1 cellular context compared by ENCODE assay signal in the genomic region with DNA sequence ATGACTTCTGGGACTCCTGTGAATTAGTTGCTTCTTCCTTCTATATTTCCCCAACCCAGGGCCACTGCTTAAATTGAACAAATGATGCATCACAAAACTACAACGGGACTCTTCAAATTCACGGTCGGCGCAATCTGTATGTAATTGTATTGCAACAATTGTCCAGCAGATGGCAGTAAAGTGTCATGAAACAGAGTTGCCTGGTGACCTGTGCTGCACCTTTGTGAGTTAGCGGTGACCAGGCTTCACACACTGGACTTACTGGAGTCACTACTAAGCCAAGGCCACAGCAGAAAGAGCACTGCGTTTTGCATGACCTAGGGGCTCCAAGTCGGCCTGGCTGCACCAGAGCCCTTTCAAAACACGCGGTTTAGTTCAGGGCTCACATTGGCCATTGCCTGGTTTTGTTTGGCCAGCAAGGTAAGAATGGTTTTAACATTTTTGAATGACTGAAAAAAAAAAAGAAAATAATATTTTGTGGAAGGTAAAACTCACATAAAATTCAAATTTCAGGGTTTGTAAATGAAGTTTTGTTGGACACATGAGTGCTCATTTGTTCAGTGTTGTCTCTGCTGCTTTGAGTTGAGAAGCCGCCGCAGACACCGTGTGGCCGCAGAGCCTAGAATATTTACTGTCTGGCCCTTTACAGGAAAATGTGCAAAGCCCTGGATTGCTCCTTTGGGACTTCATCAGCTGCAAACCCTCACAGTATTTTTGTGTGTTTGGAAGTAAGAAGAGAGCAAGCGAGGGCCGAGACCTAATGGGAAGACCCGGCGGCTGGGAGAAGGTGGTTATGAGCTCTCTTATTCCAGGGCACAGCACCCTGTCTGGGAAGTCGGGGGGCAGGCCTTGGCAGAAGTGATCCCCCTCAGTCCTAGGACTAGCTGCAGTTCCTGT.
A peak's percentile ranks its signal among the peaks of the same experiment; 100 is the strongest.
TF ChIP-seq lines count a peak whose summit lies in the region.

No MANE protein-coding gene starts in this region.

TF ChIP-seq in HepG2, 621 proteins besides CTCF, POLR2A, EP300 and RAD21 (continued from another document and continues in another):
- TF ChIP-seq, protein P1, sequence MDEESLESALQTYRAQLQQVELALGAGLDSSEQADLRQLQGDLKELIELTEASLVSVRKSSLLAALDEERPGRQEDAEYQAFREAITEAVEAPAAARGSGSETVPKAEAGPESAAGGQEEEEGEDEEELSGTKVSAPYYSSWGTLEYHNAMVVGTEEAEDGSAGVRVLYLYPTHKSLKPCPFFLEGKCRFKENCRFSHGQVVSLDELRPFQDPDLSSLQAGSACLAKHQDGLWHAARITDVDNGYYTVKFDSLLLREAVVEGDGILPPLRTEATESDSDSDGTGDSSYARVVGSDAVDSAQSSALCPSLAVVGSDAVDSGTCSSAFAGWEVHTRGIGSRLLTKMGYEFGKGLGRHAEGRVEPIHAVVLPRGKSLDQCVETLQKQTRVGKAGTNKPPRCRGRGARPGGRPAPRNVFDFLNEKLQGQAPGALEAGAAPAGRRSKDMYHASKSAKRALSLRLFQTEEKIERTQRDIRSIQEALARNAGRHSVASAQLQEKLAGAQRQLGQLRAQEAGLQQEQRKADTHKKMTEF (CRISPR knock-in tag; IDR thresholded peaks at IDR 0.05), result 0 out of 2 replicates have a peak, but pooled peaks have one; percentile 27
- TF ChIP-seq ZNF614 (CRISPR knock-in tag; IDR thresholded peaks at IDR 0.05; ENCODE audit: borderline replicate concordance), result no peak
- no peak for TF ChIP-seq NFKB2 (CRISPR knock-in tag; IDR thresholded peaks at IDR 0.05; ENCODE audit: borderline replicate concordance)
- 0 out of 2 replicates have a peak, but pooled peaks have one; percentile 24 for TF ChIP-seq SALL1 (CRISPR knock-in tag; IDR thresholded peaks at IDR 0.05)
- TF ChIP-seq BCL6 (CRISPR knock-in tag; IDR thresholded peaks at IDR 0.05), result no peak
- TF ChIP-seq ZNF563 (CRISPR knock-in tag; IDR thresholded peaks at IDR 0.05), result no peak
- TF ChIP-seq CC2D1A (CRISPR knock-in tag; IDR thresholded peaks at IDR 0.05), result no peak
- TF ChIP-seq FOXC1 (CRISPR knock-in tag; IDR thresholded peaks at IDR 0.05; ENCODE audit: borderline replicate concordance), result no peak
- TF ChIP-seq TGIF2 (CRISPR knock-in tag; IDR thresholded peaks at IDR 0.05), result no peak
- TF ChIP-seq TBX2 (CRISPR knock-in tag; IDR thresholded peaks at IDR 0.05; ENCODE audit: borderline replicate concordance), result no peak
- TF ChIP-seq ZMAT3 (CRISPR knock-in tag; conservative IDR thresholded peaks at IDR 0.05), result no peak
- TF ChIP-seq, protein P2, sequence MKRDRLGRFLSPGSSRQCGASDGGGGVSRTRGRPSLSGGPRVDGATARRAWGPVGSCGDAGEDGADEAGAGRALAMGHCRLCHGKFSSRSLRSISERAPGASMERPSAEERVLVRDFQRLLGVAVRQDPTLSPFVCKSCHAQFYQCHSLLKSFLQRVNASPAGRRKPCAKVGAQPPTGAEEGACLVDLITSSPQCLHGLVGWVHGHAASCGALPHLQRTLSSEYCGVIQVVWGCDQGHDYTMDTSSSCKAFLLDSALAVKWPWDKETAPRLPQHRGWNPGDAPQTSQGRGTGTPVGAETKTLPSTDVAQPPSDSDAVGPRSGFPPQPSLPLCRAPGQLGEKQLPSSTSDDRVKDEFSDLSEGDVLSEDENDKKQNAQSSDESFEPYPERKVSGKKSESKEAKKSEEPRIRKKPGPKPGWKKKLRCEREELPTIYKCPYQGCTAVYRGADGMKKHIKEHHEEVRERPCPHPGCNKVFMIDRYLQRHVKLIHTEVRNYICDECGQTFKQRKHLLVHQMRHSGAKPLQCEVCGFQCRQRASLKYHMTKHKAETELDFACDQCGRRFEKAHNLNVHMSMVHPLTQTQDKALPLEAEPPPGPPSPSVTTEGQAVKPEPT (CRISPR knock-in tag; IDR thresholded peaks at IDR 0.05; ENCODE audit: low read depth), result no peak
- no peak for TF ChIP-seq ZNF441 (CRISPR knock-in tag; IDR thresholded peaks at IDR 0.05; ENCODE audit: borderline replicate concordance)
- TF ChIP-seq PAX8 (CRISPR knock-in tag; IDR thresholded peaks at IDR 0.05; ENCODE audit: borderline replicate concordance), result no peak
- TF ChIP-seq, protein P3, sequence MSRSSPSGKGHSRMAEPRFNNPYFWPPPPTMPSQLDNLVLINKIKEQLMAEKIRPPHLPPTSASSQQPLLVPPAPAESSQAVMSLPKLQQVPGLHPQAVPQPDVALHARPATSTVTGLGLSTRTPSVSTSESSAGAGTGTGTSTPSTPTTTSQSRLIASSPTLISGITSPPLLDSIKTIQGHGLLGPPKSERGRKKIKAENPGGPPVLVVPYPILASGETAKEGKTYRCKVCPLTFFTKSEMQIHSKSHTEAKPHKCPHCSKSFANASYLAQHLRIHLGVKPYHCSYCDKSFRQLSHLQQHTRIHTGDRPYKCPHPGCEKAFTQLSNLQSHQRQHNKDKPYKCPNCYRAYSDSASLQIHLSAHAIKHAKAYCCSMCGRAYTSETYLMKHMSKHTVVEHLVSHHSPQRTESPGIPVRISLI (CRISPR knock-in tag; IDR thresholded peaks at IDR 0.05; ENCODE audit: borderline replicate concordance), result no peak
- no peak for TF ChIP-seq CAMTA2 (CRISPR knock-in tag; IDR thresholded peaks at IDR 0.05; ENCODE audit: borderline replicate concordance)
- TF ChIP-seq, protein P4, sequence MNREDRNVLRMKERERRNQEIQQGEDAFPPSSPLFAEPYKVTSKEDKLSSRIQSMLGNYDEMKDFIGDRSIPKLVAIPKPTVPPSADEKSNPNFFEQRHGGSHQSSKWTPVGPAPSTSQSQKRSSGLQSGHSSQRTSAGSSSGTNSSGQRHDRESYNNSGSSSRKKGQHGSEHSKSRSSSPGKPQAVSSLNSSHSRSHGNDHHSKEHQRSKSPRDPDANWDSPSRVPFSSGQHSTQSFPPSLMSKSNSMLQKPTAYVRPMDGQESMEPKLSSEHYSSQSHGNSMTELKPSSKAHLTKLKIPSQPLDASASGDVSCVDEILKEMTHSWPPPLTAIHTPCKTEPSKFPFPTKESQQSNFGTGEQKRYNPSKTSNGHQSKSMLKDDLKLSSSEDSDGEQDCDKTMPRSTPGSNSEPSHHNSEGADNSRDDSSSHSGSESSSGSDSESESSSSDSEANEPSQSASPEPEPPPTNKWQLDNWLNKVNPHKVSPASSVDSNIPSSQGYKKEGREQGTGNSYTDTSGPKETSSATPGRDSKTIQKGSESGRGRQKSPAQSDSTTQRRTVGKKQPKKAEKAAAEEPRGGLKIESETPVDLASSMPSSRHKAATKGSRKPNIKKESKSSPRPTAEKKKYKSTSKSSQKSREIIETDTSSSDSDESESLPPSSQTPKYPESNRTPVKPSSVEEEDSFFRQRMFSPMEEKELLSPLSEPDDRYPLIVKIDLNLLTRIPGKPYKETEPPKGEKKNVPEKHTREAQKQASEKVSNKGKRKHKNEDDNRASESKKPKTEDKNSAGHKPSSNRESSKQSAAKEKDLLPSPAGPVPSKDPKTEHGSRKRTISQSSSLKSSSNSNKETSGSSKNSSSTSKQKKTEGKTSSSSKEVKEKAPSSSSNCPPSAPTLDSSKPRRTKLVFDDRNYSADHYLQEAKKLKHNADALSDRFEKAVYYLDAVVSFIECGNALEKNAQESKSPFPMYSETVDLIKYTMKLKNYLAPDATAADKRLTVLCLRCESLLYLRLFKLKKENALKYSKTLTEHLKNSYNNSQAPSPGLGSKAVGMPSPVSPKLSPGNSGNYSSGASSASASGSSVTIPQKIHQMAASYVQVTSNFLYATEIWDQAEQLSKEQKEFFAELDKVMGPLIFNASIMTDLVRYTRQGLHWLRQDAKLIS (CRISPR knock-in tag; IDR thresholded peaks at IDR 0.05), result no peak
- no peak for TF ChIP-seq ZNF615 (CRISPR knock-in tag; IDR thresholded peaks at IDR 0.05; ENCODE audit: borderline replicate concordance)
- TF ChIP-seq ZNF556 (CRISPR knock-in tag; IDR thresholded peaks at IDR 0.05; ENCODE audit: borderline replicate concordance), result no peak
- no peak for TF ChIP-seq HNRNPH1 (optimal IDR thresholded peaks at IDR 0.05; ENCODE audit: low read depth, low read length)
- TF ChIP-seq TRIM24 (CRISPR knock-in tag; IDR thresholded peaks at IDR 0.05), result no peak
- TF ChIP-seq ZNF572 (CRISPR knock-in tag; IDR thresholded peaks at IDR 0.05), result no peak
- no peak for TF ChIP-seq SRF (IDR thresholded peaks at IDR 0.05; ENCODE audit: low read depth, low read length)
- no peak for TF ChIP-seq ETV6 (CRISPR knock-in tag; conservative IDR thresholded peaks at IDR 0.05)
- peak; percentile 47 for TF ChIP-seq RARA (CRISPR knock-in tag; IDR thresholded peaks at IDR 0.05)
- TF ChIP-seq, protein P5, sequence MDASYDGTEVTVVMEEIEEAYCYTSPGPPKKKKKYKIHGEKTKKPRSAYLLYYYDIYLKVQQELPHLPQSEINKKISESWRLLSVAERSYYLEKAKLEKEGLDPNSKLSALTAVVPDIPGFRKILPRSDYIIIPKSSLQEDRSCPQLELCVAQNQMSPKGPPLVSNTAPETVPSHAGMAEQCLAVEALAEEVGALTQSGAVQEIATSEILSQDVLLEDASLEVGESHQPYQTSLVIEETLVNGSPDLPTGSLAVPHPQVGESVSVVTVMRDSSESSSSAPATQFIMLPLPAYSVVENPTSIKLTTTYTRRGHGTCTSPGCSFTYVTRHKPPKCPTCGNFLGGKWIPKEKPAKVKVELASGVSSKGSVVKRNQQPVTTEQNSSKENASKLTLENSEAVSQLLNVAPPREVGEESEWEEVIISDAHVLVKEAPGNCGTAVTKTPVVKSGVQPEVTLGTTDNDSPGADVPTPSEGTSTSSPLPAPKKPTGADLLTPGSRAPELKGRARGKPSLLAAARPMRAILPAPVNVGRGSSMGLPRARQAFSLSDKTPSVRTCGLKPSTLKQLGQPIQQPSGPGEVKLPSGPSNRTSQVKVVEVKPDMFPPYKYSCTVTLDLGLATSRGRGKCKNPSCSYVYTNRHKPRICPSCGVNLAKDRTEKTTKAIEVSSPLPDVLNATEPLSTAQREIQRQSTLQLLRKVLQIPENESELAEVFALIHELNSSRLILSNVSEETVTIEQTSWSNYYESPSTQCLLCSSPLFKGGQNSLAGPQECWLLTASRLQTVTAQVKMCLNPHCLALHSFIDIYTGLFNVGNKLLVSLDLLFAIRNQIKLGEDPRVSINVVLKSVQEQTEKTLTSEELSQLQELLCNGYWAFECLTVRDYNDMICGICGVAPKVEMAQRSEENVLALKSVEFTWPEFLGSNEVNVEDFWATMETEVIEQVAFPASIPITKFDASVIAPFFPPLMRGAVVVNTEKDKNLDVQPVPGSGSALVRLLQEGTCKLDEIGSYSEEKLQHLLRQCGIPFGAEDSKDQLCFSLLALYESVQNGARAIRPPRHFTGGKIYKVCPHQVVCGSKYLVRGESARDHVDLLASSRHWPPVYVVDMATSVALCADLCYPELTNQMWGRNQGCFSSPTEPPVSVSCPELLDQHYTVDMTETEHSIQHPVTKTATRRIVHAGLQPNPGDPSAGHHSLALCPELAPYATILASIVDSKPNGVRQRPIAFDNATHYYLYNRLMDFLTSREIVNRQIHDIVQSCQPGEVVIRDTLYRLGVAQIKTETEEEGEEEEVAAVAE (CRISPR knock-in tag; IDR thresholded peaks at IDR 0.05; ENCODE audit: borderline replicate concordance), result no peak
- TF ChIP-seq ZNF430 (CRISPR knock-in tag; IDR thresholded peaks at IDR 0.05), result no peak
- TF ChIP-seq PRMT3 (CRISPR knock-in tag; IDR thresholded peaks at IDR 0.05; ENCODE audit: borderline replicate concordance, low read depth), result no peak
- TF ChIP-seq MTA3 (CRISPR knock-in tag; IDR thresholded peaks at IDR 0.05), result no peak
- no peak for TF ChIP-seq ZNF260 (CRISPR knock-in tag; IDR thresholded peaks at IDR 0.05; ENCODE audit: borderline replicate concordance, low read depth)
- no peak for TF ChIP-seq RFX5 (IDR thresholded peaks at IDR 0.05; ENCODE audit: low read depth, low read length)
- no peak for TF ChIP-seq ZNF232 (CRISPR knock-in tag; IDR thresholded peaks at IDR 0.05; ENCODE audit: borderline replicate concordance)
- TF ChIP-seq NR2F6 (IDR thresholded peaks at IDR 0.05), result peak; percentile 82
- TF ChIP-seq NR2F6 (CRISPR knock-in tag; IDR thresholded peaks at IDR 0.05), result peak; percentile 91
- TF ChIP-seq ZKSCAN8 (CRISPR knock-in tag; IDR thresholded peaks at IDR 0.05; ENCODE audit: borderline replicate concordance), result no peak
- 0 out of 2 replicates have a peak, but pooled peaks have one; percentile 44 for TF ChIP-seq ERF (CRISPR knock-in tag; IDR thresholded peaks at IDR 0.05)
- TF ChIP-seq ZNF180 (CRISPR knock-in tag; IDR thresholded peaks at IDR 0.05; ENCODE audit: borderline replicate concordance, low read depth), result no peak
- TF ChIP-seq, protein P6, sequence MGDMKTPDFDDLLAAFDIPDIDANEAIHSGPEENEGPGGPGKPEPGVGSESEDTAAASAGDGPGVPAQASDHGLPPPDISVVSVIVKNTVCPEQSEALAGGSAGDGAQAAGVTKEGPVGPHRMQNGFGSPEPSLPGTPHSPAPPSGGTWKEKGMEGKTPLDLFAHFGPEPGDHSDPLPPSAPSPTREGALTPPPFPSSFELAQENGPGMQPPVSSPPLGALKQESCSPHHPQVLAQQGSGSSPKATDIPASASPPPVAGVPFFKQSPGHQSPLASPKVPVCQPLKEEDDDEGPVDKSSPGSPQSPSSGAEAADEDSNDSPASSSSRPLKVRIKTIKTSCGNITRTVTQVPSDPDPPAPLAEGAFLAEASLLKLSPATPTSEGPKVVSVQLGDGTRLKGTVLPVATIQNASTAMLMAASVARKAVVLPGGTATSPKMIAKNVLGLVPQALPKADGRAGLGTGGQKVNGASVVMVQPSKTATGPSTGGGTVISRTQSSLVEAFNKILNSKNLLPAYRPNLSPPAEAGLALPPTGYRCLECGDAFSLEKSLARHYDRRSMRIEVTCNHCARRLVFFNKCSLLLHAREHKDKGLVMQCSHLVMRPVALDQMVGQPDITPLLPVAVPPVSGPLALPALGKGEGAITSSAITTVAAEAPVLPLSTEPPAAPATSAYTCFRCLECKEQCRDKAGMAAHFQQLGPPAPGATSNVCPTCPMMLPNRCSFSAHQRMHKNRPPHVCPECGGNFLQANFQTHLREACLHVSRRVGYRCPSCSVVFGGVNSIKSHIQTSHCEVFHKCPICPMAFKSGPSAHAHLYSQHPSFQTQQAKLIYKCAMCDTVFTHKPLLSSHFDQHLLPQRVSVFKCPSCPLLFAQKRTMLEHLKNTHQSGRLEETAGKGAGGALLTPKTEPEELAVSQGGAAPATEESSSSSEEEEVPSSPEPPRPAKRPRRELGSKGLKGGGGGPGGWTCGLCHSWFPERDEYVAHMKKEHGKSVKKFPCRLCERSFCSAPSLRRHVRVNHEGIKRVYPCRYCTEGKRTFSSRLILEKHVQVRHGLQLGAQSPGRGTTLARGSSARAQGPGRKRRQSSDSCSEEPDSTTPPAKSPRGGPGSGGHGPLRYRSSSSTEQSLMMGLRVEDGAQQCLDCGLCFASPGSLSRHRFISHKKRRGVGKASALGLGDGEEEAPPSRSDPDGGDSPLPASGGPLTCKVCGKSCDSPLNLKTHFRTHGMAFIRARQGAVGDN (CRISPR knock-in tag; IDR thresholded peaks at IDR 0.05), result no peak
- no peak for TF ChIP-seq JDP2 (CRISPR knock-in tag; IDR thresholded peaks at IDR 0.05; ENCODE audit: borderline replicate concordance)
- TF ChIP-seq MIXL1 (CRISPR knock-in tag; IDR thresholded peaks at IDR 0.05), result peak; percentile 56; the same call in 1 of the 2 replicates
- no peak for TF ChIP-seq ZNF883 (CRISPR knock-in tag; IDR thresholded peaks at IDR 0.05; ENCODE audit: not compliant biosample characterization)
- TF ChIP-seq ZNF367 (CRISPR knock-in tag; IDR thresholded peaks at IDR 0.05; ENCODE audit: borderline replicate concordance), result no peak
- no peak for TF ChIP-seq NCOA1 (CRISPR knock-in tag; IDR thresholded peaks at IDR 0.05)
- TF ChIP-seq MAFF (IDR thresholded peaks at IDR 0.05; ENCODE audit: low read depth, low read length), result no peak
- no peak for TF ChIP-seq ZFP1 (CRISPR knock-in tag; IDR thresholded peaks at IDR 0.05)
- peak; percentile 52; the same call in 1 of the 2 replicates for TF ChIP-seq ZFX (CRISPR knock-in tag; IDR thresholded peaks at IDR 0.05; ENCODE audit: low read depth)
- TF ChIP-seq KDM2A (CRISPR knock-in tag; IDR thresholded peaks at IDR 0.05; ENCODE audit: borderline replicate concordance, low read depth), result peak; percentile 41; the same call in 1 of the 2 replicates
- no peak for TF ChIP-seq CREB1 (IDR thresholded peaks at IDR 0.05)
- TF ChIP-seq CREB1 (CRISPR knock-in tag; IDR thresholded peaks at IDR 0.05), result no peak
